ENCODE assay signal across 1 cellular context in genomic region chr5:139767960-139768359, GRCh38.
TF ChIP-seq lines count a peak whose summit lies in the region.

No MANE protein-coding gene starts in this region.

TF ChIP-seq in GM23338, 12 proteins besides CTCF, POLR2A, EP300 and RAD21 (continued from another document):
- TF ChIP-seq, protein P1, sequence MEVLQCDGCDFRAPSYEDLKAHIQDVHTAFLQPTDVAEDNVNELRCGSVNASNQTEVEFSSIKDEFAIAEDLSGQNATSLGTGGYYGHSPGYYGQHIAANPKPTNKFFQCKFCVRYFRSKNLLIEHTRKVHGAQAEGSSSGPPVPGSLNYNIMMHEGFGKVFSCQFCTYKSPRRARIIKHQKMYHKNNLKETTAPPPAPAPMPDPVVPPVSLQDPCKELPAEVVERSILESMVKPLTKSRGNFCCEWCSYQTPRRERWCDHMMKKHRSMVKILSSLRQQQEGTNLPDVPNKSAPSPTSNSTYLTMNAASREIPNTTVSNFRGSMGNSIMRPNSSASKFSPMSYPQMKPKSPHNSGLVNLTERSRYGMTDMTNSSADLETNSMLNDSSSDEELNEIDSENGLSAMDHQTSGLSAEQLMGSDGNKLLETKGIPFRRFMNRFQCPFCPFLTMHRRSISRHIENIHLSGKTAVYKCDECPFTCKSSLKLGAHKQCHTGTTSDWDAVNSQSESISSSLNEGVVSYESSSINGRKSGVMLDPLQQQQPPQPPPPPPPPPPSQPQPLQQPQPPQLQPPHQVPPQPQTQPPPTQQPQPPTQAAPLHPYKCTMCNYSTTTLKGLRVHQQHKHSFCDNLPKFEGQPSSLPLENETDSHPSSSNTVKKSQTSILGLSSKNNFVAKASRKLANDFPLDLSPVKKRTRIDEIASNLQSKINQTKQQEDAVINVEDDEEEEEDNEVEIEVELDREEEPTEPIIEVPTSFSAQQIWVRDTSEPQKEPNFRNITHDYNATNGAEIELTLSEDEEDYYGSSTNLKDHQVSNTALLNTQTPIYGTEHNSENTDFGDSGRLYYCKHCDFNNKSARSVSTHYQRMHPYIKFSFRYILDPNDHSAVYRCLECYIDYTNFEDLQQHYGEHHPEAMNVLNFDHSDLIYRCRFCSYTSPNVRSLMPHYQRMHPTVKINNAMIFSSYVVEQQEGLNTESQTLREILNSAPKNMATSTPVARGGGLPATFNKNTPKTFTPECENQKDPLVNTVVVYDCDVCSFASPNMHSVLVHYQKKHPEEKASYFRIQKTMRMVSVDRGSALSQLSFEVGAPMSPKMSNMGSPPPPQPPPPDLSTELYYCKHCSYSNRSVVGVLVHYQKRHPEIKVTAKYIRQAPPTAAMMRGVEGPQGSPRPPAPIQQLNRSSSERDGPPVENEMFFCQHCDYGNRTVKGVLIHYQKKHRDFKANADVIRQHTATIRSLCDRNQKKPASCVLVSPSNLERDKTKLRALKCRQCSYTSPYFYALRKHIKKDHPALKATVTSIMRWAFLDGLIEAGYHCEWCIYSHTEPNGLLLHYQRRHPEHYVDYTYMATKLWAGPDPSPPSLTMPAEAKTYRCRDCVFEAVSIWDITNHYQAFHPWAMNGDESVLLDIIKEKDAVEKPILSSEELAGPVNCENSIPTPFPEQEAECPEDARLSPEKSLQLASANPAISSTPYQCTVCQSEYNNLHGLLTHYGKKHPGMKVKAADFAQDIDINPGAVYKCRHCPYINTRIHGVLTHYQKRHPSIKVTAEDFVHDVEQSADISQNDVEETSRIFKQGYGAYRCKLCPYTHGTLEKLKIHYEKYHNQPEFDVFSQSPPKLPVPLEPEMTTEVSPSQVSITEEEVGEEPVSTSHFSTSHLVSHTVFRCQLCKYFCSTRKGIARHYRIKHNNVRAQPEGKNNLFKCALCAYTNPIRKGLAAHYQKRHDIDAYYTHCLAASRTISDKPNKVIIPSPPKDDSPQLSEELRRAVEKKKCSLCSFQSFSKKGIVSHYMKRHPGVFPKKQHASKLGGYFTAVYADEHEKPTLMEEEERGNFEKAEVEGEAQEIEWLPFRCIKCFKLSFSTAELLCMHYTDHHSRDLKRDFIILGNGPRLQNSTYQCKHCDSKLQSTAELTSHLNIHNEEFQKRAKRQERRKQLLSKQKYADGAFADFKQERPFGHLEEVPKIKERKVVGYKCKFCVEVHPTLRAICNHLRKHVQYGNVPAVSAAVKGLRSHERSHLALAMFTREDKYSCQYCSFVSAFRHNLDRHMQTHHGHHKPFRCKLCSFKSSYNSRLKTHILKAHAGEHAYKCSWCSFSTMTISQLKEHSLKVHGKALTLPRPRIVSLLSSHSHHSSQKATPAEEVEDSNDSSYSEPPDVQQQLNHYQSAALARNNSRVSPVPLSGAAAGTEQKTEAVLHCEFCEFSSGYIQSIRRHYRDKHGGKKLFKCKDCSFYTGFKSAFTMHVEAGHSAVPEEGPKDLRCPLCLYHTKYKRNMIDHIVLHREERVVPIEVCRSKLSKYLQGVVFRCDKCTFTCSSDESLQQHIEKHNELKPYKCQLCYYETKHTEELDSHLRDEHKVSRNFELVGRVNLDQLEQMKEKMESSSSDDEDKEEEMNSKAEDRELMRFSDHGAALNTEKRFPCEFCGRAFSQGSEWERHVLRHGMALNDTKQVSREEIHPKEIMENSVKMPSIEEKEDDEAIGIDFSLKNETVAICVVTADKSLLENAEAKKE (CRISPR knock-in tag; IDR thresholded peaks at IDR 0.05), result no peak
- TF ChIP-seq ZNF331 (CRISPR knock-in tag; IDR thresholded peaks at IDR 0.05; ENCODE audit: low read depth) (no peak), CREB1 (CRISPR knock-in tag; IDR thresholded peaks at IDR 0.05; ENCODE audit: low read depth) (no peak), JUNB (IDR thresholded peaks at IDR 0.05; ENCODE audit: unreplicated experiment) (no peak), POLR2AphosphoS5 (IDR thresholded peaks at IDR 0.05; ENCODE audit: low read depth) (no peak)
